Comparison of ENCODE assay signal across 18 cellular contexts in the genomic region with DNA sequence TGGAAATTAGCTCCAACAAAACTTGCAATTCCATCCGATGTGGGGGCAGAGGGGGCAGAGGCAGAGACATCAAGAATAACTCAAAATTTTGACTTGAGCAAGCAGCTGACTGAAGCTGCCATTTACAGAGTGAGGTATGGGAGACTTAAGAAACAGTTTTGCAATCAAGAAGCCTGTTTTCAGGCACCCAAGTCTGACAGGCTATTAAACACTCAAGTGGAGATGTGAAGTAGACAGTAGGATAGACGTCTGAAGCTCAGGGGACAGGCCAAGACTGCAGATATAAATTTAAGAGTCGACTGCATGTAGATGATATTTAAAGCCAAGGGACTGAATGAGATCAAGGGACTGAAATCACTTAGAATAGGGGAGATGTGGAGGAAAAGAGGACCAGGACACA.
"Had no signal": no experiment of that assay in that cellular context is flagged by ENCODE, and none has a peak within 500 bp of the region (broad histone marks: within the 10 kb centered on the region; RNA-seq: fewer than 3 reads in every experiment).

No MANE protein-coding gene starts in this region.

- H3K27ac ChIP-seq: foreskin keratinocyte, right lobe of liver, testis, upper lobe of right lung had no signal

- H3K36me3 ChIP-seq: right lobe of liver, upper lobe of right lung had no signal

- H3K4me3 ChIP-seq: right lobe of liver, smooth muscle cell, testis, upper lobe of right lung had no signal

- H3K4me1 ChIP-seq: testis, upper lobe of right lung had no signal

- H3K9me3 Mint-ChIP-seq: activated naive CD8-positive, alpha-beta T cell treated with anti-CD3 and anti-CD28 coated beads, Interleukin-2, amount 10 ng/mL, durations not matched to agents 7 days and 5 days; natural killer cell treated with Interleukin-12 subunit alpha and Interleukin-12 subunit beta and Interleukin-15 and Interleukin-18, amount 100 ng/mL, for 72 hours had no signal

- DNase-seq: activated CD4-positive, CD25-positive, alpha-beta regulatory T cell treated with anti-CD3 and anti-CD28 coated beads, Interleukin-2, amount 50 U/mL, for 72 hours; activated naive CD4-positive, alpha-beta T cell; activated naive CD8-positive, alpha-beta T cell treated with anti-CD3 and anti-CD28 coated beads, Interleukin-2, amount 10 ng/mL, durations not matched to agents 7 days and 5 days; activated T-cell treated with anti-CD3 and anti-CD28 coated beads for 4 hours; central memory CD4-positive, alpha-beta T cell; effector CD8-positive, alpha-beta T cell; foreskin keratinocyte; glutamatergic neuron; left ventricle myocardium superior; mesenchymal stem cell; right lobe of liver; T-helper 9 cell; testis; upper lobe of right lung had no signal

- H3K4me2 ChIP-seq: smooth muscle cell had no signal

- H3K27me3 ChIP-seq: right lobe of liver, testis, upper lobe of right lung had no signal

- H3K4me3 Mint-ChIP-seq: activated naive CD8-positive, alpha-beta T cell treated with anti-CD3 and anti-CD28 coated beads, Interleukin-2, amount 10 ng/mL, durations not matched to agents 7 days and 5 days; brain; natural killer cell treated with Interleukin-12 subunit alpha and Interleukin-12 subunit beta and Interleukin-15 and Interleukin-18, amount 100 ng/mL, for 72 hours; stimulated activated naive CD8-positive, alpha-beta T cell treated with anti-CD3 and anti-CD28 coated beads, Interleukin-15, Interleukin-2, amounts not matched to agents 100 ng/mL and 50 ng/mL, for 24 hours had no signal

- H3K27ac Mint-ChIP-seq: activated naive CD8-positive, alpha-beta T cell treated with anti-CD3 and anti-CD28 coated beads, Interleukin-2, amount 10 ng/mL, durations not matched to agents 7 days and 5 days; brain; natural killer cell treated with Interleukin-12 subunit alpha and Interleukin-12 subunit beta and Interleukin-15 and Interleukin-18, amount 100 ng/mL, for 72 hours; stimulated activated naive CD8-positive, alpha-beta T cell treated with anti-CD3 and anti-CD28 coated beads, Interleukin-15, Interleukin-2, amounts not matched to agents 100 ng/mL and 50 ng/mL, for 24 hours had no signal

- ATAC-seq: foreskin keratinocyte; left ventricle myocardium superior; natural killer cell treated with Interleukin-12 subunit alpha and Interleukin-12 subunit beta and Interleukin-15 and Interleukin-18, amount 100 ng/mL, for 72 hours; right lobe of liver had no signal

- H3K9me3 ChIP-seq: right lobe of liver, testis, upper lobe of right lung had no signal

- H3K27me3 Mint-ChIP-seq: natural killer cell treated with Interleukin-12 subunit alpha and Interleukin-12 subunit beta and Interleukin-15 and Interleukin-18, amount 100 ng/mL, for 72 hours had no signal

- H3K36me3 Mint-ChIP-seq: brain; natural killer cell treated with Interleukin-12 subunit alpha and Interleukin-12 subunit beta and Interleukin-15 and Interleukin-18, amount 100 ng/mL, for 72 hours had no signal
